Comparison of ENCODE assay signal across 30 cellular contexts in genomic region chr1:8303876-8304275, GRCh38.
"Had no signal": no experiment of that assay in that cellular context is flagged by ENCODE, and none has a peak within 500 bp of the region (broad histone marks: within the 10 kb centered on the region; RNA-seq: fewer than 3 reads in every experiment).

No MANE protein-coding gene starts in this region.

- H3K27me3 ChIP-seq: left lung, neural progenitor cell, ovary, stomach, testis, tibial nerve, uterus had no signal

- ATAC-seq: left colon; left lung; lower lobe of right lung; natural killer cell; right cardiac atrium; sciatic nerve; stimulated activated naive B cell treated with anti-CD40 and anti-IgM and Interleukin-4, amounts not matched to agents 10 μg/mL and 1 μg/mL and 100 μg/mL, for 72 hours; stimulated activated naive CD8-positive, alpha-beta T cell treated with anti-CD3 and anti-CD28 coated beads, Interleukin-15, Interleukin-2, amounts not matched to agents 100 U/mL and 50 U/mL, for 24 hours had no signal

- H3K27ac ChIP-seq: left lung, lower lobe of right lung, neural progenitor cell, neutrophil, ovary, prostate gland, skin epidermis, stomach, testis, uterus had no signal

- H3K9me3 ChIP-seq: left lung, lower lobe of right lung, neutrophil, ovary, prostate gland, stomach, testis, tibial nerve, uterus had no signal

- DNase-seq: hypothalamus; immature natural killer cell; kidney; left colon; left lung; lower lobe of right lung; mammary epithelial cell; naive B cell; natural killer cell; nephron progenitor cell; occipital lobe; ovary; posterior cingulate gyrus; retina; right cardiac atrium; stimulated activated CD4-positive, alpha-beta T cell treated with anti-CD3 and anti-CD28 coated beads, Interleukin-12 subunit alpha, Interleukin-12 subunit beta, amount 100 ng/mL, for 4 hours; stimulated activated CD4-positive, alpha-beta T cell treated with anti-CD3 and anti-CD28 coated beads, Interleukin-15, amount 100 ng/mL, for 24 hours; stimulated activated CD4-positive, alpha-beta T cell treated with anti-CD3 and anti-CD28 coated beads, Interleukin-2, amount 100 ng/mL, for 24 hours; stimulated activated CD4-positive, alpha-beta T cell treated with anti-CD3 and anti-CD28 coated beads, Interleukin-4, amount 100 ng/mL, for 1 hour; stimulated activated naive B cell treated with anti-CD40 and anti-IgM and Interleukin-4, amounts not matched to agents 10 μg/mL and 1 μg/mL and 100 μg/mL, for 72 hours; stimulated activated naive CD8-positive, alpha-beta T cell treated with anti-CD3 and anti-CD28 coated beads, Interleukin-15, Interleukin-2, amounts not matched to agents 100 U/mL and 50 U/mL, for 24 hours; stomach; testis; uterus had no signal

- H3K36me3 ChIP-seq: left lung, lower lobe of right lung, neural progenitor cell, neutrophil, ovary, prostate gland, stomach, tibial nerve, uterus had no signal

- H3K9ac ChIP-seq: neural progenitor cell had no signal

- H3K4me1 ChIP-seq: left lung, prostate gland, testis, uterus had no signal

- H3K4me3 ChIP-seq: left lung, lower lobe of right lung, neural progenitor cell, ovary, prostate gland, skin epidermis, stomach, testis, tibial nerve, uterus had no signal

- H3K4me2 ChIP-seq: neural progenitor cell had no signal

- H2AFZ ChIP-seq: neural progenitor cell had no signal
